ENCODE assay signal across 22 cellular contexts in the genomic region with DNA sequence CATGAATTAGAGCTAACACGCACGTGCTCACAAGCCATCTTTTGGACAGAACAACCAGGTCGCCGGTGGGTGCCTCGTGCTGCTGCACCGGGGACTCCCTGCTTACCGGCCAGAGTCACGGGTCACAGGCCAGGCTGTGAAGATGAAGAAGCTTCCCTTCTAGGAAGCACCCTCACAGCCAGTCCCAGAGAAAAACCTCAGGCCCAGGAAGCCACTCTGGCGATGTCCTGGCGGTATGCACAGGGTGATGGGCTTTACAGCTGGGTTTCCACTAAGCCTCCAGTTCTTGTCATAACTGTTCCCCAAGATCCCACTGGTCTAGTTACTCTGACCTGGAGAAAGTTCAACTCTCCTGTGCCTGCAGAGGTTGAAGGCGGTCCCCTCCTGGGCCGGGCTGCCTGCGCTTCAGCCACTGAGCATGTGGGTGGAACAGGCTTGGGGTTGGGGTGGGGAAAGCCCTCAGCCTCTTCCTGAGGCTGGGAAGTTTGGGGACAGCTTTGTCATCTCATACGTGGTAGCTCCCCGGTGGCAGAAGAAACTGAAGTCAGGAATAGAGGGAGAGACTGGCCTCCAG. TPM values are rescaled to one million over a fixed set of nuclear protein-coding genes. Genes with fewer than 3 reads are reported as not detected.
DNase-seq lines count a peak whose midpoint lies in the region; ATAC-seq, FAIRE-seq and TF ChIP-seq lines count a peak whose summit lies in the region.
"Had no signal": no experiment of that assay in that cellular context is flagged by ENCODE, and none has a peak within 500 bp of the region (broad histone marks: within the 10 kb centered on the region; RNA-seq: fewer than 3 reads in every experiment).

No MANE protein-coding gene starts in this region.

- H3K27ac ChIP-seq in BLaER1: no peak overlapping the region
- H3K27ac ChIP-seq in lung (ENCODE audit: low read depth in 1 of 2, low read length in 1 of 2): no peak overlapping the region
- no peak overlapping the region for H3K27ac ChIP-seq in CD8-positive, alpha-beta memory T cell (ENCODE audit: low read depth, low read length)

- H3K9ac ChIP-seq in BLaER1: no peak overlapping the region

- H3K4me3 Mint-ChIP-seq in CD8-positive, alpha-beta memory T cell: no peak overlapping the region
- H3K4me3 Mint-ChIP-seq: CD14-positive monocyte; CD8-positive, alpha-beta T cell had no signal

- DNase-seq in H7 (peak; percentile 16), lung (ENCODE audit: low spot score) (peak; percentile 16), RCC 7860 (ENCODE audit: low spot score) (no peak)
- no peak for DNase-seq in CD8-positive, alpha-beta memory T cell
- DNase-seq: ACHN; BE2C; CD8-positive, alpha-beta T cell; COR-L47; DMS 273 treated with DMSO at 0.1 percent for 48 hours; DMS53; DND-41; EL; IMR-90; Karpas-422; KBM-7 had no signal

- no peaks in the 10 kb centered on the region for H3K4me1 Mint-ChIP-seq in CD8-positive, alpha-beta memory T cell
- H3K4me1 Mint-ChIP-seq: CD14-positive monocyte had no signal

- TF ChIP-seq CTCF in lung (IDR thresholded peaks at IDR 0.05; ENCODE audit: control extremely low read depth, extremely low read depth): no peak

- H3K27me3 ChIP-seq in BLaER1 (no peaks in the 10 kb centered on the region), H7 (ENCODE audit: control insufficient read depth, insufficient read depth, low read length) (no peaks in the 10 kb centered on the region), lung (ENCODE audit: control insufficient read depth, insufficient read depth) (no peaks in the 10 kb centered on the region)
- H3K27me3 ChIP-seq in CD8-positive, alpha-beta memory T cell (ENCODE audit: insufficient read depth, low read length, poor library complexity, severe bottlenecking): no peaks in the 10 kb centered on the region
- H3K27me3 ChIP-seq: BE2C had no signal

- POLR2A ChIA-PET in CD8-positive, alpha-beta memory T cell (lab: Charles Lee): no interaction called here

- no peak overlapping the region for H3K4me3 ChIP-seq in BLaER1
- no peak overlapping the region for H3K4me3 ChIP-seq in H7 (ENCODE audit: insufficient read depth, low read depth, low read length)
- no peak overlapping the region for H3K4me3 ChIP-seq in lung
- H3K4me3 ChIP-seq in CD8-positive, alpha-beta memory T cell (ENCODE audit: low read length): no peak overlapping the region
- H3K4me3 ChIP-seq: GM12878, HAP-1 had no signal

- no peak for ATAC-seq in lung (ENCODE audit: insufficient read depth, low FRiP score)
- no peak for ATAC-seq in GM21786 (IDR thresholded peaks at IDR 0.05; ENCODE audit: unreplicated experiment)
- ATAC-seq: CD8-positive, alpha-beta T cell; GM12878 had no signal

- H3K9me3 ChIP-seq in BLaER1: no peaks in the 10 kb centered on the region
- no peaks in the 10 kb centered on the region for H3K9me3 ChIP-seq in lung (ENCODE audit: control insufficient read depth in 2 of 2, insufficient read depth in 1 of 2, low read length in 1 of 2)
- no peaks in the 10 kb centered on the region for H3K9me3 ChIP-seq in CD8-positive, alpha-beta memory T cell (ENCODE audit: low read length)
- H3K9me3 ChIP-seq: BE2C had no signal

- no peaks in the 10 kb centered on the region for H4K20me1 ChIP-seq in BLaER1

- peaks cover 0 to 2% (median 0%) of the 10 kb centered on the region in 5 donors for H3K9me3 Mint-ChIP-seq in CD8-positive, alpha-beta memory T cell
- H3K9me3 Mint-ChIP-seq: CD14-positive monocyte; CD8-positive, alpha-beta T cell had no signal

- H3K4me1 ChIP-seq in BLaER1 (peaks cover 21% of the 10 kb centered on the region), lung (ENCODE audit: control insufficient read depth in 2 of 2, insufficient read depth in 2 of 2, low read length in 2 of 2) (no peaks in the 10 kb centered on the region)
- H3K4me1 ChIP-seq in CD8-positive, alpha-beta memory T cell (ENCODE audit: insufficient read depth, low read length): no peaks in the 10 kb centered on the region
- H3K4me1 ChIP-seq: BE2C, HAP-1 had no signal

- no peak overlapping the region for H3K27ac Mint-ChIP-seq in CD8-positive, alpha-beta memory T cell
- H3K27ac Mint-ChIP-seq: CD8-positive, alpha-beta T cell had no signal

- CTCF ChIA-PET in CD8-positive, alpha-beta memory T cell (lab: Charles Lee): no interaction called here

- H3K36me3 ChIP-seq in BLaER1: no peaks in the 10 kb centered on the region
- H3K36me3 ChIP-seq in H7 (replicated peaks; ENCODE audit: control insufficient read depth, insufficient read depth, low read length): no peaks in the 10 kb centered on the region
- H3K36me3 ChIP-seq in lung (ENCODE audit: control insufficient read depth in 2 of 2, insufficient read depth in 2 of 2, low read length in 2 of 2): no peaks in the 10 kb centered on the region
- no peaks in the 10 kb centered on the region for H3K36me3 ChIP-seq in CD8-positive, alpha-beta memory T cell (ENCODE audit: insufficient read depth, low read length)
- H3K36me3 ChIP-seq: BE2C, HAP-1 had no signal

- no peaks in the 10 kb centered on the region for H3K36me3 Mint-ChIP-seq in CD8-positive, alpha-beta memory T cell
- H3K36me3 Mint-ChIP-seq: CD14-positive monocyte; CD8-positive, alpha-beta T cell had no signal

- FAIRE-seq in RCC 7860 (lab: Jason Lieb, UNC): no peak
- FAIRE-seq: GM12878, H1 had no signal

- WGBS in lung, 2 donors: 88 to 94% methylated on average over 15 of the region's 15 CpGs

- H3K4me2 ChIP-seq in BLaER1: peak overlapping the region; percentile 48

- H3K27me3 Mint-ChIP-seq in CD8-positive, alpha-beta memory T cell: peaks cover 2 to 28% of the 10 kb centered on the region in 2 donors

RNA-seq across cellular contexts. Expression of gene DIS3L2, which starts 15.2 kb away (rescaled TPM):
- 22.7 and 26.5 TPM in 2 replicates for total RNA-seq in H7 (2014; rRNA removed; shearing (Covaris generic))
- total RNA-seq in lung: 10 to 100 TPM; 40.8 to 41.0 TPM
- 10 to 100 TPM; 12.7 to 21.3 TPM for polyA plus RNA-seq in lung
- 10 to 100 TPM; 28.6 to 29.5 TPM for total RNA-seq in CD8-positive, alpha-beta memory T cell
- 16.4 TPM for polyA plus RNA-seq in CD8-positive, alpha-beta memory T cell

RNA-seq across cellular contexts. Expression of gene NPPC, which starts 20.1 kb away (rescaled TPM):
- 0.18 and 1.1 TPM in 2 replicates for total RNA-seq in H7 (2014; rRNA removed; shearing (Covaris generic))
- total RNA-seq in lung: under 1 TPM; 0.77 to 0.94 TPM
- not detected for polyA plus RNA-seq in lung
- not detected for total RNA-seq in CD8-positive, alpha-beta memory T cell
- not detected for polyA plus RNA-seq in CD8-positive, alpha-beta memory T cell
- total RNA-seq: GM12878, HT-29 had no signal
- polyA plus RNA-seq: CD14-positive monocyte had no signal

Comparison
In these comparisons a context has a peak if more than half of its experiments do, and no peak if none do; other contexts are left out.
1. DNase-seq: peak in H7 (single experiment) and lung (single experiment); none in RCC 7860 (single experiment) and CD8-positive, alpha-beta memory T cell (0 of 5).